1 cellular context compared by ENCODE assay signal in the genomic region with DNA sequence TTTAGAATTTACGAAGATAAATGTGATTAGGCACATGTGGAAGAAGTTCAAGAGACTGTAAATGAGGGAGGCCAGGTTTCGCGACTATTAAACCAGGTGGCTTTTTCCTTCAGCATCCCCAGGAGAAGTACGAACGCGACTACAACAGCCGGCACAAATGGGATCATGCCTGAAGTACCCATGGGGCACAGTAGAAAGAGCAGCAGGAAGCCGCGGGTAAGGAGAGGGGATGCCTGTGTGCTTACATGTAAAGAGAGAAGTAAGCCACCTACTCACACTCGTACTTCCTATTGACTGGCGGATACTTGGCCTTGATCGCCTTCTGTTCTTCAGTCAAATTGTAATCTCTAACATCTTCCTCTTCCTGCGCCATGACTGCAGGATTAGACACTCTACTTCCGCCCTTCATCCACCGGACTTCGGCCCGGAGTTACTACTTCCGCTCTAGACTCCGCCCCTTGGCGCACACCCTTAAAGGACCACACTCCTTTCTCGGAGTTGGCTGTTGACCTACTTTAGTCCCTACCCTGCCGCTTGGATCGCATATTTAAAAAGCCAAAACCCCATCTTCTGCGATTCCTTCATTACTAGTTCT.
A peak's percentile ranks its signal among the peaks of the same experiment; 100 is the strongest.
TF ChIP-seq lines count a peak whose summit lies in the region.

ZBTB8OS (minus strand) TSS at position 394 of the 595 bp plus-strand sequence; CDS start at position 373, 21 bp downstream.

TF ChIP-seq in GM23338, 12 proteins besides CTCF, POLR2A, EP300 and RAD21 (continued from another document):
- TF ChIP-seq, protein P1, sequence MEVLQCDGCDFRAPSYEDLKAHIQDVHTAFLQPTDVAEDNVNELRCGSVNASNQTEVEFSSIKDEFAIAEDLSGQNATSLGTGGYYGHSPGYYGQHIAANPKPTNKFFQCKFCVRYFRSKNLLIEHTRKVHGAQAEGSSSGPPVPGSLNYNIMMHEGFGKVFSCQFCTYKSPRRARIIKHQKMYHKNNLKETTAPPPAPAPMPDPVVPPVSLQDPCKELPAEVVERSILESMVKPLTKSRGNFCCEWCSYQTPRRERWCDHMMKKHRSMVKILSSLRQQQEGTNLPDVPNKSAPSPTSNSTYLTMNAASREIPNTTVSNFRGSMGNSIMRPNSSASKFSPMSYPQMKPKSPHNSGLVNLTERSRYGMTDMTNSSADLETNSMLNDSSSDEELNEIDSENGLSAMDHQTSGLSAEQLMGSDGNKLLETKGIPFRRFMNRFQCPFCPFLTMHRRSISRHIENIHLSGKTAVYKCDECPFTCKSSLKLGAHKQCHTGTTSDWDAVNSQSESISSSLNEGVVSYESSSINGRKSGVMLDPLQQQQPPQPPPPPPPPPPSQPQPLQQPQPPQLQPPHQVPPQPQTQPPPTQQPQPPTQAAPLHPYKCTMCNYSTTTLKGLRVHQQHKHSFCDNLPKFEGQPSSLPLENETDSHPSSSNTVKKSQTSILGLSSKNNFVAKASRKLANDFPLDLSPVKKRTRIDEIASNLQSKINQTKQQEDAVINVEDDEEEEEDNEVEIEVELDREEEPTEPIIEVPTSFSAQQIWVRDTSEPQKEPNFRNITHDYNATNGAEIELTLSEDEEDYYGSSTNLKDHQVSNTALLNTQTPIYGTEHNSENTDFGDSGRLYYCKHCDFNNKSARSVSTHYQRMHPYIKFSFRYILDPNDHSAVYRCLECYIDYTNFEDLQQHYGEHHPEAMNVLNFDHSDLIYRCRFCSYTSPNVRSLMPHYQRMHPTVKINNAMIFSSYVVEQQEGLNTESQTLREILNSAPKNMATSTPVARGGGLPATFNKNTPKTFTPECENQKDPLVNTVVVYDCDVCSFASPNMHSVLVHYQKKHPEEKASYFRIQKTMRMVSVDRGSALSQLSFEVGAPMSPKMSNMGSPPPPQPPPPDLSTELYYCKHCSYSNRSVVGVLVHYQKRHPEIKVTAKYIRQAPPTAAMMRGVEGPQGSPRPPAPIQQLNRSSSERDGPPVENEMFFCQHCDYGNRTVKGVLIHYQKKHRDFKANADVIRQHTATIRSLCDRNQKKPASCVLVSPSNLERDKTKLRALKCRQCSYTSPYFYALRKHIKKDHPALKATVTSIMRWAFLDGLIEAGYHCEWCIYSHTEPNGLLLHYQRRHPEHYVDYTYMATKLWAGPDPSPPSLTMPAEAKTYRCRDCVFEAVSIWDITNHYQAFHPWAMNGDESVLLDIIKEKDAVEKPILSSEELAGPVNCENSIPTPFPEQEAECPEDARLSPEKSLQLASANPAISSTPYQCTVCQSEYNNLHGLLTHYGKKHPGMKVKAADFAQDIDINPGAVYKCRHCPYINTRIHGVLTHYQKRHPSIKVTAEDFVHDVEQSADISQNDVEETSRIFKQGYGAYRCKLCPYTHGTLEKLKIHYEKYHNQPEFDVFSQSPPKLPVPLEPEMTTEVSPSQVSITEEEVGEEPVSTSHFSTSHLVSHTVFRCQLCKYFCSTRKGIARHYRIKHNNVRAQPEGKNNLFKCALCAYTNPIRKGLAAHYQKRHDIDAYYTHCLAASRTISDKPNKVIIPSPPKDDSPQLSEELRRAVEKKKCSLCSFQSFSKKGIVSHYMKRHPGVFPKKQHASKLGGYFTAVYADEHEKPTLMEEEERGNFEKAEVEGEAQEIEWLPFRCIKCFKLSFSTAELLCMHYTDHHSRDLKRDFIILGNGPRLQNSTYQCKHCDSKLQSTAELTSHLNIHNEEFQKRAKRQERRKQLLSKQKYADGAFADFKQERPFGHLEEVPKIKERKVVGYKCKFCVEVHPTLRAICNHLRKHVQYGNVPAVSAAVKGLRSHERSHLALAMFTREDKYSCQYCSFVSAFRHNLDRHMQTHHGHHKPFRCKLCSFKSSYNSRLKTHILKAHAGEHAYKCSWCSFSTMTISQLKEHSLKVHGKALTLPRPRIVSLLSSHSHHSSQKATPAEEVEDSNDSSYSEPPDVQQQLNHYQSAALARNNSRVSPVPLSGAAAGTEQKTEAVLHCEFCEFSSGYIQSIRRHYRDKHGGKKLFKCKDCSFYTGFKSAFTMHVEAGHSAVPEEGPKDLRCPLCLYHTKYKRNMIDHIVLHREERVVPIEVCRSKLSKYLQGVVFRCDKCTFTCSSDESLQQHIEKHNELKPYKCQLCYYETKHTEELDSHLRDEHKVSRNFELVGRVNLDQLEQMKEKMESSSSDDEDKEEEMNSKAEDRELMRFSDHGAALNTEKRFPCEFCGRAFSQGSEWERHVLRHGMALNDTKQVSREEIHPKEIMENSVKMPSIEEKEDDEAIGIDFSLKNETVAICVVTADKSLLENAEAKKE (CRISPR knock-in tag; IDR thresholded peaks at IDR 0.05), result no peak
- TF ChIP-seq, protein P2, sequence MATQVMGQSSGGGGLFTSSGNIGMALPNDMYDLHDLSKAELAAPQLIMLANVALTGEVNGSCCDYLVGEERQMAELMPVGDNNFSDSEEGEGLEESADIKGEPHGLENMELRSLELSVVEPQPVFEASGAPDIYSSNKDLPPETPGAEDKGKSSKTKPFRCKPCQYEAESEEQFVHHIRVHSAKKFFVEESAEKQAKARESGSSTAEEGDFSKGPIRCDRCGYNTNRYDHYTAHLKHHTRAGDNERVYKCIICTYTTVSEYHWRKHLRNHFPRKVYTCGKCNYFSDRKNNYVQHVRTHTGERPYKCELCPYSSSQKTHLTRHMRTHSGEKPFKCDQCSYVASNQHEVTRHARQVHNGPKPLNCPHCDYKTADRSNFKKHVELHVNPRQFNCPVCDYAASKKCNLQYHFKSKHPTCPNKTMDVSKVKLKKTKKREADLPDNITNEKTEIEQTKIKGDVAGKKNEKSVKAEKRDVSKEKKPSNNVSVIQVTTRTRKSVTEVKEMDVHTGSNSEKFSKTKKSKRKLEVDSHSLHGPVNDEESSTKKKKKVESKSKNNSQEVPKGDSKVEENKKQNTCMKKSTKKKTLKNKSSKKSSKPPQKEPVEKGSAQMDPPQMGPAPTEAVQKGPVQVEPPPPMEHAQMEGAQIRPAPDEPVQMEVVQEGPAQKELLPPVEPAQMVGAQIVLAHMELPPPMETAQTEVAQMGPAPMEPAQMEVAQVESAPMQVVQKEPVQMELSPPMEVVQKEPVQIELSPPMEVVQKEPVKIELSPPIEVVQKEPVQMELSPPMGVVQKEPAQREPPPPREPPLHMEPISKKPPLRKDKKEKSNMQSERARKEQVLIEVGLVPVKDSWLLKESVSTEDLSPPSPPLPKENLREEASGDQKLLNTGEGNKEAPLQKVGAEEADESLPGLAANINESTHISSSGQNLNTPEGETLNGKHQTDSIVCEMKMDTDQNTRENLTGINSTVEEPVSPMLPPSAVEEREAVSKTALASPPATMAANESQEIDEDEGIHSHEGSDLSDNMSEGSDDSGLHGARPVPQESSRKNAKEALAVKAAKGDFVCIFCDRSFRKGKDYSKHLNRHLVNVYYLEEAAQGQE (IDR thresholded peaks at IDR 0.05; ENCODE audit: unreplicated experiment), result no peak
- TF ChIP-seq EZH2phosphoT487 (IDR thresholded peaks at IDR 0.05; ENCODE audit: unreplicated experiment) (no peak), ETS1 (IDR thresholded peaks at IDR 0.05) (peak; percentile 85), STAT1 (IDR thresholded peaks at IDR 0.05; ENCODE audit: unreplicated experiment) (no peak), NANOG (IDR thresholded peaks at IDR 0.05; ENCODE audit: borderline replicate concordance) (no peak), EZH2 (IDR thresholded peaks at IDR 0.05; ENCODE audit: low read depth, unreplicated experiment) (no peak), CREB1 (CRISPR knock-in tag; IDR thresholded peaks at IDR 0.05; ENCODE audit: low read depth) (peak; percentile 26; the same call in 1 of the 2 replicates), JUNB (IDR thresholded peaks at IDR 0.05; ENCODE audit: unreplicated experiment) (no peak), POLR2AphosphoS5 (IDR thresholded peaks at IDR 0.05; ENCODE audit: low read depth) (peak; percentile 78), ZNF331 (CRISPR knock-in tag; IDR thresholded peaks at IDR 0.05; ENCODE audit: low read depth) (no peak)
